ENCODE assay signal across 10 cellular contexts in genomic region chr1:25821630-25822091, GRCh38. TPM values are rescaled to one million over a fixed set of nuclear protein-coding genes. Genes with fewer than 3 reads are reported as not detected.
DNase-seq lines count a peak whose midpoint lies in the region; ATAC-seq and TF ChIP-seq lines count a peak whose summit lies in the region.
"Had no signal": no experiment of that assay in that cellular context is flagged by ENCODE, and none has a peak within 500 bp of the region (broad histone marks: within the 10 kb centered on the region; RNA-seq: fewer than 3 reads in every experiment).

No MANE protein-coding gene starts in this region.

- peak; percentile 37 for DNase-seq in DMS53 (lab: John Stamatoyannopoulos, UW)
- no peak for DNase-seq in DMS53 treated with DMSO at 0.1 percent for 48 hours (lab: John Stamatoyannopoulos, UW; ENCODE audit: unreplicated experiment)
- DNase-seq in foreskin fibroblast = peak; percentile 58 to 82
- no peak for DNase-seq in smooth muscle cell (lab: John Stamatoyannopoulos, UW; ENCODE audit: unreplicated experiment)
- DNase-seq in CD1c-positive myeloid dendritic cell (ENCODE audit: extremely low spot score) = no peak
- no peak for DNase-seq in medulla oblongata (ENCODE audit: extremely low spot score)
- DNase-seq: 8988T, NCI-H510A treated with DMSO at 0.1 percent for 48 hours had no signal

- no peak overlapping the region for H2AFZ ChIP-seq in smooth muscle cell (ENCODE audit: low read depth)

- peaks cover 36% of the 10 kb centered on the region for H4K20me1 ChIP-seq in smooth muscle cell (ENCODE audit: low read depth)

- no peaks in the 10 kb centered on the region for H3K9me3 ChIP-seq in smooth muscle cell (replicated peaks; ENCODE audit: low read depth)

- 97% methylated on average over 5 of the region's 5 CpGs for WGBS in smooth muscle cell (ENCODE audit: low lambda C conversion rate)

- peaks cover 13% of the 10 kb centered on the region for H3K4me1 ChIP-seq in smooth muscle cell (ENCODE audit: low read depth)

- H3K4me2 ChIP-seq in smooth muscle cell = peak overlapping the region; percentile 94

- peaks cover 40% of the 10 kb centered on the region for H3K79me2 ChIP-seq in smooth muscle cell (ENCODE audit: low read depth)

- H3K9ac ChIP-seq in smooth muscle cell (ENCODE audit: low read depth) = no peak overlapping the region

- no peak for ATAC-seq in GM18498 (IDR thresholded peaks at IDR 0.05; ENCODE audit: unreplicated experiment)

- peaks cover 17% of the 10 kb centered on the region for H3F3A ChIP-seq in smooth muscle cell (ENCODE audit: low read depth)

- no peak overlapping the region for H3K27ac ChIP-seq in smooth muscle cell (ENCODE audit: low read depth)

- H3K36me3 ChIP-seq in smooth muscle cell (ENCODE audit: low read depth) = no peaks in the 10 kb centered on the region

- H3K4me3 ChIP-seq in WI38 (ENCODE audit: low read depth, low read length) (peak overlapping the region; percentile 77), foreskin fibroblast (ENCODE audit: low read depth in 1 of 2, low read length in 2 of 2) (peak overlapping the region; percentile 88 to 90), smooth muscle cell (no peak overlapping the region)

- TF ChIP-seq CTCF in WI38 (IDR thresholded peaks at IDR 0.05; ENCODE audit: low read depth, low read length) (no peak), foreskin fibroblast (IDR thresholded peaks at IDR 0.05; ENCODE audit: low read depth, low read length) (no peak), smooth muscle cell (IDR thresholded peaks at IDR 0.05; ENCODE audit: borderline replicate concordance, insufficient read depth, poor library complexity, severe bottlenecking) (no peak)

- no peaks in the 10 kb centered on the region for H3K27me3 ChIP-seq in smooth muscle cell (ENCODE audit: low read depth)

RNA-seq across cellular contexts. Expression of gene MTFR1L, which starts 1.9 kb away (rescaled TPM):
- 39.9 and 47.2 TPM in 2 replicates for total RNA-seq in smooth muscle cell
- polyA plus RNA-seq in smooth muscle cell = 63.9 and 71.2 TPM in 2 replicates

RNA-seq across cellular contexts. Expression of gene SELENON, which starts 21.7 kb away (rescaled TPM):
- 26.6 and 32.6 TPM in 2 replicates for total RNA-seq in smooth muscle cell
- 48.9 and 62.9 TPM in 2 replicates for polyA plus RNA-seq in smooth muscle cell

RNA-seq across cellular contexts. Expression of gene AUNIP, which starts 37.6 kb away (rescaled TPM):
- 0.18 and 2.1 TPM in 2 replicates for total RNA-seq in smooth muscle cell
- 1.1 and 1.3 TPM in 2 replicates for polyA plus RNA-seq in smooth muscle cell

RNA-seq across cellular contexts. Expression of gene PAQR7, which starts 53.8 kb away (rescaled TPM):
- 8.8 and 10.0 TPM in 2 replicates for total RNA-seq in smooth muscle cell
- polyA plus RNA-seq in smooth muscle cell = 2.9 and 3.7 TPM in 2 replicates

Comparison
In these comparisons a context has a peak if more than half of its experiments do, and no peak if none do; other contexts are left out.
1. DNase-seq: peak in DMS53 (single experiment) and foreskin fibroblast (2 of 2); none in DMS53 treated with DMSO at 0.1 percent for 48 hours (single experiment), smooth muscle cell (single experiment), CD1c-positive myeloid dendritic cell (single experiment) and medulla oblongata (single experiment).